ENCODE assay signal across 10 cellular contexts in genomic region chr5:139276426-139276825, GRCh38. TPM values are rescaled to one million over a fixed set of nuclear protein-coding genes. Genes with fewer than 3 reads are reported as not detected.
DNase-seq lines count a peak whose midpoint lies in the region; ATAC-seq and TF ChIP-seq lines count a peak whose summit lies in the region.
"Had no signal": no experiment of that assay in that cellular context is flagged by ENCODE, and none has a peak within 500 bp of the region (broad histone marks: within the 10 kb centered on the region; RNA-seq: fewer than 3 reads in every experiment).

No MANE protein-coding gene starts in this region.

- no peak overlapping the region for H4K91ac ChIP-seq in mesenchymal stem cell (ENCODE audit: low read length)

- H3K4me2 ChIP-seq in mesenchymal stem cell (ENCODE audit: low read length, poor library complexity, severe bottlenecking) = no peak overlapping the region

- peaks cover 55% of the 10 kb centered on the region for H3K4me1 Mint-ChIP-seq in activated B cell treated with CpG ODN at 0.5 μM for 24 hours

- peaks cover 5% of the 10 kb centered on the region for H3K79me1 ChIP-seq in mesenchymal stem cell (replicated peaks; ENCODE audit: low read length, poor library complexity, severe bottlenecking)

- TF ChIP-seq CTCF in AG04450 (IDR thresholded peaks at IDR 0.05; ENCODE audit: low read depth, low read length) (no peak), GM12865 (IDR thresholded peaks at IDR 0.05; ENCODE audit: insufficient read depth, low read depth, low read length, missing control alignments) (no peak), activated B cell treated with CpG ODN at 0.5 μM for 24 hours (IDR thresholded peaks at IDR 0.05) (no peak)

- H3K4me1 ChIP-seq in mesenchymal stem cell (ENCODE audit: control insufficient read depth, insufficient read depth, low read depth, low read length) = peaks cover 18% of the 10 kb centered on the region

- ATAC-seq in activated B cell treated with CpG ODN at 0.5 μM for 24 hours (ENCODE audit: low read depth) = no peak
- ATAC-seq: effector memory CD8-positive, alpha-beta T cell had no signal

- no peak overlapping the region for H2BK12ac ChIP-seq in mesenchymal stem cell (ENCODE audit: low read length in 2 of 2)

- peak overlapping the region; percentile 24 for H3K9ac ChIP-seq in mesenchymal stem cell (ENCODE audit: low read length)

- no peak overlapping the region for H2BK15ac ChIP-seq in mesenchymal stem cell (ENCODE audit: low read depth, poor library complexity, severe bottlenecking)

- H2AFZ ChIP-seq in mesenchymal stem cell (ENCODE audit: low read depth, low read length) = no peak overlapping the region

- POLR2A ChIA-PET in AG04450 (lab: Yijun Ruan, JAX) = interaction anchor here (1.1 to 1.3 kb wide), 2 partner anchors 17 to 18 kb away, joined by 4 to 5 read pairs; partner anchors contain the start of gene MATR3
- POLR2A ChIA-PET in activated B cell treated with CpG ODN at 0.5 μM for 24 hours (lab: Charles Lee) = interaction anchor here (0.6 to 8.2 kb wide), 4 partner anchors 10 to 1435 kb away, joined by 3 to 98 read pairs (median 12); partner anchors contain the start of gene MATR3

- H3K9me3 Mint-ChIP-seq in activated B cell treated with CpG ODN at 0.5 μM for 24 hours = no peaks in the 10 kb centered on the region
- H3K9me3 Mint-ChIP-seq: effector memory CD8-positive, alpha-beta T cell had no signal

- CTCF ChIA-PET in AG04450 (lab: Charles Lee) (interaction anchor here (1.1 to 1.8 kb wide), 4 partner anchors 10 to 697 kb away, joined by 3 to 5 read pairs (median 4); no protein-coding TSS in a partner anchor), activated B cell treated with CpG ODN at 0.5 μM for 24 hours (lab: Charles Lee) (interaction anchor here (1.3 to 1.4 kb wide), 2 partner anchors 9 to 25 kb away, joined by 3 to 5 read pairs; no protein-coding TSS in a partner anchor)

- no peak overlapping the region for H3K14ac ChIP-seq in mesenchymal stem cell (ENCODE audit: low read length in 2 of 2)

- no peaks in the 10 kb centered on the region for H3K27me3 Mint-ChIP-seq in activated B cell treated with CpG ODN at 0.5 μM for 24 hours

- H3K27me3 ChIP-seq in AG04450 (ENCODE audit: control insufficient read depth, insufficient read depth, low read length) (no peaks in the 10 kb centered on the region), mesenchymal stem cell (ENCODE audit: control insufficient read depth in 1 of 2, insufficient read depth in 1 of 2, low read length in 2 of 2) (no peaks in the 10 kb centered on the region)

- H3K4me3 Mint-ChIP-seq in activated B cell treated with CpG ODN at 0.5 μM for 24 hours = peak overlapping the region; percentile 7

- H3K9me3 ChIP-seq in AG04450 (ENCODE audit: control insufficient read depth, insufficient read depth, low read length) (no peaks in the 10 kb centered on the region), mesenchymal stem cell (ENCODE audit: control insufficient read depth, low read length) (no peaks in the 10 kb centered on the region)

- no peak for DNase-seq in AG04450 (ENCODE audit: low read depth, low spot score)
- no peak for DNase-seq in GM12865 (ENCODE audit: low read depth)
- DNase-seq in activated B cell treated with CpG ODN at 0.5 μM for 24 hours = no peak
- DNase-seq in mesenchymal stem cell = no peak
- DNase-seq in posterior cingulate gyrus = no peak
- DNase-seq in stimulated activated naive CD4-positive, alpha-beta T cell (lab: John Stamatoyannopoulos, UW) = no peak
- no peak for DNase-seq in AG20443 (ENCODE audit: low spot score)
- DNase-seq in HT-29 (ENCODE audit: low spot score) = no peak
- DNase-seq: effector memory CD8-positive, alpha-beta T cell; kidney glomerular epithelial cell had no signal

- no peak overlapping the region for H2BK5ac ChIP-seq in mesenchymal stem cell (ENCODE audit: low read depth, low read length, poor library complexity, severe bottlenecking)

- no peak overlapping the region for H4K8ac ChIP-seq in mesenchymal stem cell (ENCODE audit: low read length)

- H3K4me3 ChIP-seq in AG04450 (ENCODE audit: low read depth, low read length) (peak overlapping the region; percentile 47), GM12865 (ENCODE audit: low read depth, low read length) (peak overlapping the region; percentile 78), mesenchymal stem cell (ENCODE audit: insufficient read depth in 1 of 2, low read depth in 1 of 2, low read length in 2 of 2) (peak overlapping the region in 1 of 2 experiments; percentile 58)

- H2AK5ac ChIP-seq in mesenchymal stem cell (ENCODE audit: low read length, severe bottlenecking) = no peak overlapping the region

- intact Hi-C loops in activated B cell treated with CpG ODN at 0.5 μM for 24 hours (cut with micrococcal nuclease) = loop anchor here (10.0 kb wide), 1 partner anchor 812 kb away; the partner anchor contains the start of gene EGR1
- intact Hi-C loops in posterior cingulate gyrus (cut with DNase I) = no loop called here

- peaks cover 52% of the 10 kb centered on the region for H3K36me3 Mint-ChIP-seq in activated B cell treated with CpG ODN at 0.5 μM for 24 hours (ENCODE audit: low read depth)

- no peak overlapping the region for H3K18ac ChIP-seq in mesenchymal stem cell (ENCODE audit: low read depth in 1 of 2, low read length in 2 of 2)

- H3K27ac ChIP-seq in AG04450 (ENCODE audit: low read depth, low read length) = no peak overlapping the region
- H3K27ac ChIP-seq in mesenchymal stem cell (ENCODE audit: low read length, poor library complexity, severe bottlenecking) = no peak overlapping the region

- 88% methylated on average over 1 of the region's 2 CpGs for WGBS in mesenchymal stem cell

- H3K4ac ChIP-seq in mesenchymal stem cell (ENCODE audit: low read depth in 1 of 2, low read length in 2 of 2) = no peak overlapping the region

- no peak overlapping the region for H3K23ac ChIP-seq in mesenchymal stem cell (ENCODE audit: low read length in 2 of 2)

- no peak overlapping the region for H2BK120ac ChIP-seq in mesenchymal stem cell (ENCODE audit: low read depth, low read length)

- H3K27ac Mint-ChIP-seq in activated B cell treated with CpG ODN at 0.5 μM for 24 hours = no peak overlapping the region

- H3K36me3 ChIP-seq in mesenchymal stem cell (ENCODE audit: control insufficient read depth in 1 of 2, insufficient read depth in 2 of 2, low read depth in 1 of 2, low read length in 2 of 2) = peaks cover 13 to 60% of the 10 kb centered on the region in 2 experiments

RNA-seq across cellular contexts. Expression of gene MATR3, which starts 17.1 kb away (rescaled TPM):
- polyA plus RNA-seq in AG04450 (2011; rRNA removed) = 142 and 166 TPM in 2 replicates
- polyA minus RNA-seq in AG04450 (2011; rRNA and poly(A)+ RNA removed) = 195 and 217 TPM in 2 replicates
- total RNA-seq in activated B cell treated with CpG ODN at 0.5 μM for 24 hours = 242 and 294 TPM in 2 replicates
- polyA plus RNA-seq in mesenchymal stem cell (2013, experiment 1 of 2) = 104 TPM
- 105 TPM for polyA plus RNA-seq in mesenchymal stem cell (2013, experiment 2 of 2)
- total RNA-seq in HT-29 (2014; rRNA removed; shearing (Covaris generic)) = 179 and 199 TPM in 2 replicates
